In genomic region chr12:2292560-2292959, GRCh38 we compare ENCODE assay signal across 14 cellular contexts.
"Had no signal": no experiment of that assay in that cellular context is flagged by ENCODE, and none has a peak within 500 bp of the region (broad histone marks: within the 10 kb centered on the region; RNA-seq: fewer than 3 reads in every experiment).

No MANE protein-coding gene starts in this region.

- DNase-seq: activated CD4-positive, alpha-beta memory T cell treated with anti-CD3 and anti-CD28 coated beads, Interleukin-2, amount 10 ng/mL, durations not matched to agents 7 days and 5 days; activated CD4-positive, alpha-beta T cell treated with anti-CD3 and anti-CD28 coated beads for 1 hour; activated naive CD4-positive, alpha-beta T cell treated with Interleukin-2 at 50 U/mL for 16 hours; activated T-cell treated with anti-CD3 and anti-CD28 coated beads, Interleukin-2, amount 50 U/mL, for 72 hours; central memory CD4-positive, alpha-beta T cell; cortex of kidney; effector memory CD4-positive, alpha-beta T cell; left cardiac atrium; natural killer cell; stimulated activated naive CD4-positive, alpha-beta T cell; T1000; upper lobe of right lung had no signal

- H3K9me3 ChIP-seq: upper lobe of right lung had no signal

- H3K36me3 Mint-ChIP-seq: natural killer cell had no signal

- H3K27me3 ChIP-seq: upper lobe of right lung had no signal

- H3K27ac Mint-ChIP-seq: activated CD4-positive, alpha-beta memory T cell treated with anti-CD3 and anti-CD28 coated beads, Interleukin-2, amount 10 ng/mL, durations not matched to agents 7 days and 5 days; activated T-cell treated with anti-CD3 and anti-CD28 coated beads, Interleukin-2, amount 50 U/mL, for 72 hours; natural killer cell had no signal

- H3K27ac ChIP-seq: epithelial cell of prostate, upper lobe of right lung had no signal

- H3K4me3 ChIP-seq: upper lobe of right lung had no signal

- H3K36me3 ChIP-seq: upper lobe of right lung had no signal

- H3K9me3 Mint-ChIP-seq: activated CD4-positive, alpha-beta memory T cell treated with anti-CD3 and anti-CD28 coated beads, Interleukin-2, amount 10 ng/mL, durations not matched to agents 7 days and 5 days; activated T-cell treated with anti-CD3 and anti-CD28 coated beads, Interleukin-2, amount 50 U/mL, for 72 hours; natural killer cell had no signal

- ATAC-seq: activated T-cell treated with anti-CD3 and anti-CD28 coated beads, Interleukin-2, amount 50 U/mL, for 72 hours; natural killer cell; sciatic nerve; upper lobe of right lung had no signal

- H3K4me3 Mint-ChIP-seq: activated CD4-positive, alpha-beta memory T cell treated with anti-CD3 and anti-CD28 coated beads, Interleukin-2, amount 10 ng/mL, durations not matched to agents 7 days and 5 days; activated T-cell treated with anti-CD3 and anti-CD28 coated beads, Interleukin-2, amount 50 U/mL, for 72 hours; natural killer cell had no signal
